8 cellular contexts compared by ENCODE assay signal in the genomic region with DNA sequence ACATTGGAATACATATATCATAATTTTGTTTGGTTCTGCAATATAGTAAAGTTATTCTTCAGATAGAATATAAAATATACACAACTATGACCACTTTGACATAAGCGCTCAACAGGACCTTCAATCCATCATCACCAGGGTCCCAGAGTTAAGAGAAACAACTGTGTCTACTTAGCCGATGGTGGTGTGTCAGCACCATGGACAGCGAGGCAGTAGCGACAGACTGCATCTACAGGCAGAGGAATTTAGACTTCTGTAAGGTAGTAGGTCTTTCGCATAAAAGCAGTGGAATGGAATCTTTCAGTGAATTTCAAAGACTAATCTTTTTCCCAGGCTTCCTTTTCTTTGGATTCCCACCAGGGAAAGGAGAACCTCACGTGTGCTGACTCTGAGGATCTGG. TPM values are rescaled to one million over a fixed set of nuclear protein-coding genes. Genes with fewer than 3 reads are reported as not detected.
DNase-seq lines count a peak whose midpoint lies in the region; ATAC-seq, FAIRE-seq and TF ChIP-seq lines count a peak whose summit lies in the region.

No MANE protein-coding gene starts in this region.

- ATAC-seq in GM21423 (IDR thresholded peaks at IDR 0.05; ENCODE audit: unreplicated experiment): no peak

- WGBS in SK-N-SH (ENCODE audit: low lambda C conversion rate): 86% methylated on average over 6 of the region's 6 CpGs

- TF ChIP-seq CTCF in SK-N-SH (IDR thresholded peaks at IDR 0.05) (no peak), endothelial cell of umbilical vein (IDR thresholded peaks at IDR 0.05; ENCODE audit: extremely low read depth in 1 of 2, insufficient read depth in 1 of 2, low read depth in 1 of 2, low read length in 2 of 2) (no peak)

- no peak overlapping the region for H2AFZ ChIP-seq in SK-N-SH (ENCODE audit: low read depth)
- no peak overlapping the region for H2AFZ ChIP-seq in endothelial cell of umbilical vein (ENCODE audit: low read depth, low read length)

- CTCF ChIA-PET in SK-N-SH (lab: Yijun Ruan, JAX): interaction anchor here (1.8 kb wide), 1 partner anchor 138 kb away, joined by 4 read pairs; no protein-coding TSS in a partner anchor
- CTCF ChIA-PET in endothelial cell of umbilical vein (lab: Charles Lee): interaction anchor here (0.6 kb wide), 1 partner anchor 24 kb away, joined by 3 read pairs; no protein-coding TSS in a partner anchor

- TF ChIP-seq EP300 in SK-N-SH (IDR thresholded peaks at IDR 0.05; ENCODE audit: borderline replicate concordance in 1 of 2, low read depth in 1 of 2, low read length in 1 of 2): no peak

- no peak for FAIRE-seq in H54 (lab: Jason Lieb, UNC)
- peak; percentile 67 for FAIRE-seq in endothelial cell of umbilical vein (lab: Jason Lieb, UNC)
- no peak for FAIRE-seq in GM19239 (lab: Jason Lieb, UNC)

- no TSS peak for BruUV-seq in endothelial cell of umbilical vein (replicated peaks; lab: Mats Ljungman, UMichigan)

- no peaks in the 10 kb centered on the region for H3K9me3 ChIP-seq in SK-N-SH
- H3K9me3 ChIP-seq in endothelial cell of umbilical vein (replicated peaks; ENCODE audit: control insufficient read depth, insufficient read depth, low read length): no peaks in the 10 kb centered on the region

- H3K27me3 ChIP-seq in SK-N-SH (ENCODE audit: insufficient read depth) (peaks cover 7% of the 10 kb centered on the region; the same call in 1 of the 2 replicates), endothelial cell of umbilical vein (ENCODE audit: control insufficient read depth in 2 of 2, insufficient read depth in 2 of 2, low read length in 2 of 2) (no peaks in the 10 kb centered on the region)

- intact Hi-C loops in endothelial cell of umbilical vein (cut with micrococcal nuclease): no loop called here

- dilution Hi-C loops in endothelial cell of umbilical vein (cut with MboI; ENCODE audit: extremely low pct_ligation_motif_present, low sequenced_read_pairs): no loop called here

- H3K36me3 ChIP-seq in SK-N-SH (replicated peaks in 1 of 2; ENCODE audit: control insufficient read depth in 1 of 2, insufficient read depth in 2 of 2, low read length in 1 of 2) (no peaks in the 10 kb centered on the region), endothelial cell of umbilical vein (ENCODE audit: control insufficient read depth in 2 of 2, extremely low read depth in 1 of 2, insufficient read depth in 2 of 2, low read length in 2 of 2) (no peaks in the 10 kb centered on the region)

- no peak for TF ChIP-seq RAD21 in SK-N-SH (IDR thresholded peaks at IDR 0.05; ENCODE audit: low read length)

- H3K27ac ChIP-seq in SK-N-SH (ENCODE audit: low read depth in 2 of 2, low read length in 1 of 2) (no peak overlapping the region), endothelial cell of umbilical vein (ENCODE audit: insufficient read depth, low read depth, low read length) (no peak overlapping the region)

- no peaks in the 10 kb centered on the region for H3K9me2 ChIP-seq in SK-N-SH

- H3K9ac ChIP-seq in SK-N-SH (no peak overlapping the region), endothelial cell of umbilical vein (replicated peaks; ENCODE audit: extremely low read depth, insufficient read depth, low read length) (no peak overlapping the region)

- POLR2A ChIA-PET in SK-N-SH (lab: Yijun Ruan, JAX) (interaction anchor here (0.6 kb wide), 1 partner anchor 411 kb away, joined by 4 read pairs; no protein-coding TSS in a partner anchor), endothelial cell of umbilical vein (lab: Charles Lee) (no interaction called here)

- H3K4me1 ChIP-seq in SK-N-SH (ENCODE audit: control insufficient read depth in 1 of 2, insufficient read depth in 2 of 2, low read depth in 1 of 2, low read length in 1 of 2): no peaks in the 10 kb centered on the region
- no peaks in the 10 kb centered on the region for H3K4me1 ChIP-seq in endothelial cell of umbilical vein (ENCODE audit: control insufficient read depth, extremely low read depth, insufficient read depth, low read length)

- no peaks in the 10 kb centered on the region for H4K20me1 ChIP-seq in SK-N-SH (ENCODE audit: insufficient read depth)
- H4K20me1 ChIP-seq in endothelial cell of umbilical vein (replicated peaks; ENCODE audit: control insufficient read depth, extremely low read depth, insufficient read depth, low read length): no peaks in the 10 kb centered on the region

- TF ChIP-seq POLR2A in H54 (IDR thresholded peaks at IDR 0.05; ENCODE audit: low read depth, low read length): no peak
- TF ChIP-seq POLR2A in endothelial cell of umbilical vein (IDR thresholded peaks at IDR 0.05; ENCODE audit: low read depth, low read length): no peak

- peak; percentile 16 for DNase-seq in H54 (ENCODE audit: insufficient read length, low spot score)
- no peak for DNase-seq in SK-N-SH
- peak; percentile 48 for DNase-seq in endothelial cell of umbilical vein (ENCODE audit: low read depth, low spot score)
- peak; percentile 58 for DNase-seq in renal cortical epithelial cell (ENCODE audit: low read depth)
- DNase-seq in NCI-H524 (lab: John Stamatoyannopoulos, UW): no peak
- no peak for DNase-seq in NCI-H187 treated with DMSO at 0.1 percent for 48 hours (lab: John Stamatoyannopoulos, UW)
- DNase-seq in GM19239 (ENCODE audit: insufficient read length, low spot score): no peak

- H3K9me1 ChIP-seq in endothelial cell of umbilical vein (replicated peaks; ENCODE audit: control insufficient read depth, extremely low read depth, insufficient read depth, low read length): no peaks in the 10 kb centered on the region

- H3K4me3 ChIP-seq in SK-N-SH (ENCODE audit: low read depth in 2 of 2, low read length in 1 of 2): no peak overlapping the region
- no peak overlapping the region for H3K4me3 ChIP-seq in endothelial cell of umbilical vein (replicated peaks in 1 of 3; ENCODE audit: insufficient read depth in 1 of 3, low read depth in 1 of 3, low read length in 3 of 3)

- H3F3A ChIP-seq in SK-N-SH (replicated peaks; ENCODE audit: insufficient read depth): no peaks in the 10 kb centered on the region

- H3K79me2 ChIP-seq in SK-N-SH (ENCODE audit: insufficient read depth): no peaks in the 10 kb centered on the region
- no peaks in the 10 kb centered on the region for H3K79me2 ChIP-seq in endothelial cell of umbilical vein (ENCODE audit: control insufficient read depth, insufficient read depth, low read length)

- H3K4me2 ChIP-seq in SK-N-SH (no peak overlapping the region), endothelial cell of umbilical vein (ENCODE audit: insufficient read depth, low read length) (no peak overlapping the region)

TF ChIP-seq in SK-N-SH, 30 proteins besides CTCF, POLR2A, EP300 and RAD21 (continues in another document):
- TF ChIP-seq, protein P1, sequence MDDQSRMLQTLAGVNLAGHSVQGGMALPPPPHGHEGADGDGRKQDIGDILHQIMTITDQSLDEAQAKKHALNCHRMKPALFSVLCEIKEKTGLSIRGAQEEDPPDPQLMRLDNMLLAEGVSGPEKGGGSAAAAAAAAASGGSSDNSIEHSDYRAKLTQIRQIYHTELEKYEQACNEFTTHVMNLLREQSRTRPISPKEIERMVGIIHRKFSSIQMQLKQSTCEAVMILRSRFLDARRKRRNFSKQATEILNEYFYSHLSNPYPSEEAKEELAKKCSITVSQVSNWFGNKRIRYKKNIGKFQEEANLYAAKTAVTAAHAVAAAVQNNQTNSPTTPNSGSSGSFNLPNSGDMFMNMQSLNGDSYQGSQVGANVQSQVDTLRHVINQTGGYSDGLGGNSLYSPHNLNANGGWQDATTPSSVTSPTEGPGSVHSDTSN (IDR thresholded peaks at IDR 0.05): no peak

TF ChIP-seq in endothelial cell of umbilical vein, 7 proteins besides CTCF, POLR2A, EP300 and RAD21:
- TF ChIP-seq MYC (IDR thresholded peaks at IDR 0.05; ENCODE audit: low read depth, low read length) (no peak), POLR2AphosphoS5 (IDR thresholded peaks at IDR 0.05; ENCODE audit: insufficient read depth, low read depth, low read length) (no peak), EZH2 (IDR thresholded peaks at IDR 0.05; ENCODE audit: borderline replicate concordance, low read depth, low read length, severe bottlenecking) (no peak), FOS (IDR thresholded peaks at IDR 0.05; ENCODE audit: borderline replicate concordance, insufficient read depth, low read length) (no peak), JUN (IDR thresholded peaks at IDR 0.05; ENCODE audit: borderline replicate concordance, insufficient read depth, insufficient read length, low read depth) (no peak), GATA2 (IDR thresholded peaks at IDR 0.05; ENCODE audit: insufficient read depth, insufficient read length, low read depth, low read length) (no peak)
- TF ChIP-seq, protein P2, sequence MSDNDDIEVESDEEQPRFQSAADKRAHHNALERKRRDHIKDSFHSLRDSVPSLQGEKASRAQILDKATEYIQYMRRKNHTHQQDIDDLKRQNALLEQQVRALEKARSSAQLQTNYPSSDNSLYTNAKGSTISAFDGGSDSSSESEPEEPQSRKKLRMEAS (IDR thresholded peaks at IDR 0.05; ENCODE audit: insufficient read depth, insufficient read length): no peak

RNA-seq across cellular contexts. Expression of a gene that starts 20.5 kb away (rescaled TPM):
- polyA plus RNA-seq in SK-N-SH (2012; rRNA removed) (31.4 and 38.8 TPM in 2 replicates), endothelial cell of umbilical vein (13.3 and 22.6 TPM in 2 replicates)
- polyA plus RNA-seq in SK-N-SH (2012; cell fraction: cytosol; rRNA removed): 44.8 and 52.2 TPM in 2 replicates
- 33.2 and 52.7 TPM in 2 replicates for polyA plus RNA-seq in SK-N-SH (2012; cell fraction: nucleus; rRNA removed)
- total RNA-seq in endothelial cell of umbilical vein (68.2 and 94.0 TPM in 2 replicates), renal cortical epithelial cell (69.5 and 153 TPM in 2 replicates)
- 26.7 and 29.1 TPM in 2 replicates for polyA plus RNA-seq in endothelial cell of umbilical vein (2011; cell fraction: cytosol; rRNA removed)
- polyA plus RNA-seq in endothelial cell of umbilical vein (2011; cell fraction: nucleus; rRNA removed): 54.6 and 84.5 TPM in 2 replicates
- 66.7 and 78.5 TPM in 2 replicates for polyA plus RNA-seq in endothelial cell of umbilical vein (2012)
- polyA minus RNA-seq in endothelial cell of umbilical vein: 71.2 and 84.9 TPM in 2 replicates
- 131 TPM for polyA minus RNA-seq in endothelial cell of umbilical vein (2011; cell fraction: cytosol; rRNA and poly(A)+ RNA removed)
- 73.8 and 86.4 TPM in 2 replicates for polyA minus RNA-seq in endothelial cell of umbilical vein (2011; cell fraction: nucleus; rRNA and poly(A)+ RNA removed)

Comparison
In these comparisons a context has a peak if more than half of its experiments do, and no peak if none do; other contexts are left out.
1. DNase-seq: peak in H54 (single experiment), endothelial cell of umbilical vein (single experiment) and renal cortical epithelial cell (single experiment); none in SK-N-SH (single experiment), NCI-H524 (0 of 2), NCI-H187 treated with DMSO at 0.1 percent for 48 hours (single experiment) and GM19239 (single experiment).